ENCODE assay signal across 8 cellular contexts in genomic region chr3:69288161-69288895, GRCh38.
DNase-seq lines count a peak whose midpoint lies in the region; ATAC-seq and TF ChIP-seq lines count a peak whose summit lies in the region.

No MANE protein-coding gene starts in this region.

- TF ChIP-seq CTCF in GM12865 (IDR thresholded peaks at IDR 0.05; ENCODE audit: insufficient read depth, low read depth, low read length, missing control alignments): no peak
- TF ChIP-seq CTCF in nephron (IDR thresholded peaks at IDR 0.05; ENCODE audit: unreplicated experiment in 3 of 3): no peak

- peak overlapping the region; percentile 13; the same call in 1 of the 2 replicates for H3K4me3 ChIP-seq in GM12865 (ENCODE audit: low read depth, low read length)

- DNase-seq in GM12865 (ENCODE audit: low read depth): peak; percentile 86
- DNase-seq in activated CD4-positive, alpha-beta T cell treated with anti-CD3 and anti-CD28 coated beads, Interleukin-2, amount 50 U/mL, for 48 hours: peak; percentile 67 to 77
- no peak for DNase-seq in AG08395 (ENCODE audit: low spot score)
- DNase-seq in NCI-H2029 (lab: John Stamatoyannopoulos, UW): no peak
- no peak for DNase-seq in A172 (ENCODE audit: low spot score)

- peak overlapping the region; percentile 8 to 82 (median 57) for H3K27ac Mint-ChIP-seq in nephron

- peaks cover 29% of the 10 kb centered on the region for H3K4me1 Mint-ChIP-seq in nephron

- H3K36me3 Mint-ChIP-seq in nephron (ENCODE audit: low read depth): peaks cover 4% of the 10 kb centered on the region

- peak overlapping the region in 1 of 3 experiments; percentile 4 for H3K4me3 Mint-ChIP-seq in nephron

- ATAC-seq in HG02610 (IDR thresholded peaks at IDR 0.05; ENCODE audit: unreplicated experiment) (peak; percentile 94), GM18861 (IDR thresholded peaks at IDR 0.05; ENCODE audit: unreplicated experiment) (no peak)

- peaks cover 9% of the 10 kb centered on the region for H3K9me3 Mint-ChIP-seq in nephron

- no peaks in the 10 kb centered on the region for H3K27me3 Mint-ChIP-seq in nephron (ENCODE audit: low read depth)

Comparison
In these comparisons a context has a peak if more than half of its experiments do, and no peak if none do; other contexts are left out.
1. DNase-seq: peak in GM12865 (single experiment) and activated CD4-positive, alpha-beta T cell treated with anti-CD3 and anti-CD28 coated beads, Interleukin-2, amount 50 U/mL, for 48 hours (2 of 2); none in AG08395 (single experiment), NCI-H2029 (single experiment) and A172 (single experiment).